ENCODE assay signal across 8 cellular contexts in the genomic region with DNA sequence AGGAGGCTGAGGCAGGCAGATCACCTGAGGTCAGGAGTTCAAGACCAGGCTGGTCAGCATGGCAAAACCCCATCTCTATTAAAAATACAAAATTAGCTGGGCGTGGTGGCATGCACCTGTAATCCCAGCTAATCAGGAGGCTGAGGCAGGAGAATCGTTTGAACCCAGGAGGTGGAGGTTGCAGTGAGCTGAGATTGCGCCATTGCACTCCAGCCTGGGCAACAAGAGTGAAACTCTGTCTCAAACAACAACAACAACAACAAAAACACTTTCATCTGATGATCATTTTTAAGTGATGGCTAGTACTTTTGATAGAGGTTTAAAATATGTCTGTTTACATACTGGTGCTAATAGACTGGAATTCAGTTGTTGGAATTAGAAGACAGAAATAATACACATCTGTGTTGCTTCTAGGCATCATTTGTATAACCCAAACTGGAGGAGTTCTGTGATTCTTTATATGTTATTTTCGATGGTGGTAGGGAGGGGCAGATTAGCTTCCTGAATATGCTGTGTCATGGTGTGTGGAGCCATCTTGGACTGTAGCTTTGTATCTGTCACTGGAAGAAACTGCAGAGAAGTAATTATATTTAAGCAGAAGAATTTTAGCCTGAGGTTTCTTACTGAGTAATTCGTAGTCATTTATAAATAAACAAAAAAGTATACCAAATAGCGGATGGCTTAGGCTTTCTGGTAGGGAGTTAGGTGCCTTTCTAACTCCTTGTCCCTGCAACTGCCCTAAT. TPM values are rescaled to one million over a fixed set of nuclear protein-coding genes. Genes with fewer than 3 reads are reported as not detected.
DNase-seq lines count a peak whose midpoint lies in the region; FAIRE-seq and TF ChIP-seq lines count a peak whose summit lies in the region.
"Not testable (repeated sequence)": the region's sequence is repeated elsewhere in the genome, so short reads cannot be mapped to it uniquely, and the experiment has no call there.

No MANE protein-coding gene starts in this region.

- not testable (repeated sequence) for H3F3A ChIP-seq in OCI-LY1 (ENCODE audit: insufficient read depth, low read length)

- peaks cover 26% of the 10 kb centered on the region; the same call in 1 of the 2 replicates for H3K36me3 ChIP-seq in OCI-LY1 (ENCODE audit: insufficient read depth, low read length)
- H3K36me3 ChIP-seq in bronchial epithelial cell (ENCODE audit: control insufficient read depth, insufficient read depth, low read length) = not testable (repeated sequence)

- not testable (repeated sequence) for H3K4me3 ChIP-seq in AG04450 (ENCODE audit: low read depth, low read length); OCI-LY1 (ENCODE audit: low read depth, low read length, poor library complexity, severe bottlenecking); bronchial epithelial cell (ENCODE audit: low read depth, low read length); fibroblast of the aortic adventitia (ENCODE audit: low read depth, low read length); skin epidermis

- H3K9me2 ChIP-seq in OCI-LY1 (ENCODE audit: low read depth, low read length) = not testable (repeated sequence)

- not testable (repeated sequence) for H2AFZ ChIP-seq in OCI-LY1 (ENCODE audit: low read length)

- intact Hi-C loops in activated CD4-positive, alpha-beta memory T cell treated with anti-CD3 and anti-CD28 coated beads for 36 hours (cut with micrococcal nuclease) = not testable (repeated sequence)

- H3K9ac ChIP-seq in OCI-LY1 (ENCODE audit: low read length) = not testable (repeated sequence)

- DNase-seq in AG04450 (ENCODE audit: low read depth, low spot score) (peak; percentile 49), HCEC 1CT (peak; percentile 69), bronchial epithelial cell (ENCODE audit: low read depth) (peak; percentile 34), fibroblast of the aortic adventitia (ENCODE audit: low read depth) (peak; percentile 69), medulla oblongata (ENCODE audit: extremely low spot score) (peak; percentile 28)
- DNase-seq in activated CD4-positive, alpha-beta memory T cell treated with anti-CD3 and anti-CD28 coated beads for 36 hours = not testable (repeated sequence)

- not testable (repeated sequence) for TF ChIP-seq CTCF in AG04450 (IDR thresholded peaks at IDR 0.05; ENCODE audit: low read depth, low read length); OCI-LY1 (IDR thresholded peaks at IDR 0.05; ENCODE audit: low read length); bronchial epithelial cell (IDR thresholded peaks at IDR 0.05; ENCODE audit: insufficient read depth, low read length, severe bottlenecking); fibroblast of the aortic adventitia (IDR thresholded peaks at IDR 0.05; ENCODE audit: insufficient read depth, low read length)

- H3K27ac Mint-ChIP-seq in activated CD4-positive, alpha-beta memory T cell treated with anti-CD3 and anti-CD28 coated beads for 36 hours = peak overlapping the region; percentile 48

- POLR2A ChIA-PET in AG04450 (lab: Yijun Ruan, JAX) = interaction anchor here (0.6 to 1.0 kb wide), 3 partner anchors 10 to 81 kb away, joined by 3 to 4 read pairs (median 3); a partner anchor contains a TSS
- POLR2A ChIA-PET in activated CD4-positive, alpha-beta memory T cell treated with anti-CD3 and anti-CD28 coated beads for 36 hours (lab: Charles Lee) = not testable (repeated sequence)

- peaks cover 35% of the 10 kb centered on the region for H3K4me1 Mint-ChIP-seq in activated CD4-positive, alpha-beta memory T cell treated with anti-CD3 and anti-CD28 coated beads for 36 hours (ENCODE audit: low read depth)

- H3K4me3 Mint-ChIP-seq in activated CD4-positive, alpha-beta memory T cell treated with anti-CD3 and anti-CD28 coated beads for 36 hours = not testable (repeated sequence)

- not testable (repeated sequence) for H3K27me3 Mint-ChIP-seq in activated CD4-positive, alpha-beta memory T cell treated with anti-CD3 and anti-CD28 coated beads for 36 hours

- H3K9me3 ChIP-seq in AG04450 (ENCODE audit: control insufficient read depth, insufficient read depth, low read length); OCI-LY1 (ENCODE audit: low read length): not testable (repeated sequence)

- H3K4me2 ChIP-seq in OCI-LY1 (ENCODE audit: low read length) = not testable (repeated sequence)

- peaks cover 97% of the 10 kb centered on the region for H3K79me2 ChIP-seq in OCI-LY1 (ENCODE audit: insufficient read depth, low read length)

- H3K36me3 Mint-ChIP-seq in activated CD4-positive, alpha-beta memory T cell treated with anti-CD3 and anti-CD28 coated beads for 36 hours = peaks cover 22% of the 10 kb centered on the region

- H4K20me1 ChIP-seq in OCI-LY1 (ENCODE audit: insufficient read depth, low read length) = not testable (repeated sequence)

- H3K9me3 Mint-ChIP-seq in activated CD4-positive, alpha-beta memory T cell treated with anti-CD3 and anti-CD28 coated beads for 36 hours = not testable (repeated sequence)

- FAIRE-seq in bronchial epithelial cell (lab: Jason Lieb, UNC) = not testable (repeated sequence)

- H3K27me3 ChIP-seq in AG04450 (ENCODE audit: control insufficient read depth, insufficient read depth, low read length); OCI-LY1 (ENCODE audit: insufficient read depth, low read length); bronchial epithelial cell (ENCODE audit: control insufficient read depth, insufficient read depth, low read length): not testable (repeated sequence)

- peak overlapping the region; percentile 92 for H3K27ac ChIP-seq in AG04450 (ENCODE audit: low read depth, low read length)
- peak overlapping the region; percentile 51 for H3K27ac ChIP-seq in OCI-LY1 (ENCODE audit: low read depth, low read length, poor library complexity, severe bottlenecking)
- H3K27ac ChIP-seq in skin epidermis = peak overlapping the region in 15 of 21 experiments; percentile 6 to 64 (median 32)

- CTCF ChIA-PET in AG04450 (lab: Charles Lee) = interaction anchor here (0.6 kb wide), 1 partner anchor 13 kb away, joined by 9 read pairs; no protein-coding TSS in a partner anchor
- CTCF ChIA-PET in activated CD4-positive, alpha-beta memory T cell treated with anti-CD3 and anti-CD28 coated beads for 36 hours (lab: Charles Lee) = interaction anchor here (0.6 kb wide), 1 partner anchor 15 kb away, joined by 5 read pairs; no protein-coding TSS in a partner anchor

- H3K4me1 ChIP-seq in OCI-LY1 (ENCODE audit: insufficient read depth, low read length, severe bottlenecking) = peaks cover 15% of the 10 kb centered on the region

RNA-seq across cellular contexts. Expression of a gene that starts 45.5 kb away (rescaled TPM):
- polyA plus RNA-seq in AG04450 (2011; rRNA removed) = 5.2 and 5.4 TPM in 2 replicates
- 17.3 and 20.5 TPM in 2 replicates for polyA minus RNA-seq in AG04450 (2011; rRNA and poly(A)+ RNA removed)
- total RNA-seq in activated CD4-positive, alpha-beta memory T cell treated with anti-CD3 and anti-CD28 coated beads for 36 hours = 10 to 100 TPM; 37.0 to 41.9 TPM
- total RNA-seq in bronchial epithelial cell (18.3 and 19.2 TPM in 2 replicates), fibroblast of the aortic adventitia (ENCODE audit: low replicate concordance) (20.5 and 24.3 TPM in 2 replicates)

Comparison
In these comparisons a context has a peak if more than half of its experiments do, and no peak if none do; other contexts are left out.
1. H3K27ac ChIP-seq: peak in every context shown above with its lines; median percentile 92 in AG04450; 51 in OCI-LY1; 32 in skin epidermis.